ENCODE assay signal across 8 cellular contexts in genomic region chr1:21607549-21608529, GRCh38.
DNase-seq lines count a peak whose midpoint lies in the region; ATAC-seq and TF ChIP-seq lines count a peak whose summit lies in the region.

No MANE protein-coding gene starts in this region.

- peak overlapping the region; percentile 16 for H3K4me3 Mint-ChIP-seq in central memory CD8-positive, alpha-beta T cell

- peaks cover 4% of the 10 kb centered on the region for H3K36me3 Mint-ChIP-seq in central memory CD8-positive, alpha-beta T cell (ENCODE audit: insufficient read depth)

- no peaks in the 10 kb centered on the region for H3K36me3 ChIP-seq in GM06990 (ENCODE audit: control insufficient read depth, insufficient read depth, low read length)

- in situ Hi-C loops in SK-MEL-5 (cut with HindIII; ENCODE audit: low pct_unique_long_range_greater_than_20kb, low sequenced_read_pairs) = no loop called here

- no peaks in the 10 kb centered on the region; the same call in 1 of the 2 replicates for H3K27me3 ChIP-seq in GM06990 (replicated peaks; ENCODE audit: control insufficient read depth, insufficient read depth, low read length)

- H3K27me3 Mint-ChIP-seq in central memory CD8-positive, alpha-beta T cell = peaks cover 27% of the 10 kb centered on the region

- TF ChIP-seq CTCF in GM06990 (IDR thresholded peaks at IDR 0.05; ENCODE audit: insufficient read depth, low read length, poor library complexity, severe bottlenecking) = no peak

- no peak overlapping the region for H3K27ac Mint-ChIP-seq in central memory CD8-positive, alpha-beta T cell (ENCODE audit: low read depth)

- ATAC-seq in HG02973 (IDR thresholded peaks at IDR 0.05; ENCODE audit: unreplicated experiment) = peak; percentile 50
- ATAC-seq in central memory CD8-positive, alpha-beta T cell (replicated peaks; ENCODE audit: extremely low read depth, poor library complexity, severe bottlenecking) = no peak
- no peak for ATAC-seq in GM18517 (IDR thresholded peaks at IDR 0.05; ENCODE audit: unreplicated experiment)
- no peak for ATAC-seq in GM18511 (IDR thresholded peaks at IDR 0.05; ENCODE audit: unreplicated experiment)

- peak overlapping the region; percentile 22 for H3K4me3 ChIP-seq in GM06990 (replicated peaks; ENCODE audit: low read depth, low read length)

- peaks cover 15% of the 10 kb centered on the region for H3K4me1 Mint-ChIP-seq in central memory CD8-positive, alpha-beta T cell

- DNase-seq in GM06990 (ENCODE audit: extremely low read depth, insufficient read length) = peak; percentile 85
- DNase-seq in SK-MEL-5 (ENCODE audit: low read depth, low spot score) = peak; percentile 94
- no peak for DNase-seq in central memory CD8-positive, alpha-beta T cell (ENCODE audit: low spot score in 2 of 2)
- peak; percentile 96 for DNase-seq in left kidney (ENCODE audit: low read depth, low spot score)
- peak; percentile 7 for DNase-seq in stimulated activated CD8-positive, alpha-beta memory T cell treated with anti-CD3 and anti-CD28 coated beads, Interleukin-12 subunit alpha, Interleukin-12 subunit beta, amount 100 ng/mL, for 4 hours (ENCODE audit: low read depth)

- H3K9me3 Mint-ChIP-seq in central memory CD8-positive, alpha-beta T cell = no peaks in the 10 kb centered on the region

Comparison
In these comparisons a context has a peak if more than half of its experiments do, and no peak if none do; other contexts are left out.
1. DNase-seq: peak in GM06990 (single experiment), SK-MEL-5 (single experiment), left kidney (single experiment) and stimulated activated CD8-positive, alpha-beta memory T cell treated with anti-CD3 and anti-CD28 coated beads, Interleukin-12 subunit alpha, Interleukin-12 subunit beta, amount 100 ng/mL, for 4 hours (single experiment); none in central memory CD8-positive, alpha-beta T cell (0 of 2).